In genomic region chr12:128288896-128289295, GRCh38 we compare ENCODE assay signal across 17 cellular contexts. TPM values are rescaled to one million over a fixed set of nuclear protein-coding genes. Genes with fewer than 3 reads are reported as not detected.
A peak's percentile ranks its signal among the peaks of the same experiment; 100 is the strongest.
DNase-seq lines count a peak whose midpoint lies in the region; ATAC-seq, FAIRE-seq and TF ChIP-seq lines count a peak whose summit lies in the region.
"Had no signal": no experiment of that assay in that cellular context is flagged by ENCODE, and none has a peak within 500 bp of the region (broad histone marks: within the 10 kb centered on the region; RNA-seq: fewer than 3 reads in every experiment).

No MANE protein-coding gene starts in this region.

- no peak for ATAC-seq in GM12878
- no peak for ATAC-seq in aorta (ENCODE audit: low FRiP score)
- no peak for ATAC-seq in stimulated activated naive CD8-positive, alpha-beta T cell treated with anti-CD3 and anti-CD28 coated beads, Interleukin-15, amount 100 ng/mL, for 72 hours

- peaks cover 2% of the 10 kb centered on the region for H3K9me3 Mint-ChIP-seq in neural progenitor cell
- H3K9me3 Mint-ChIP-seq in stimulated activated naive CD8-positive, alpha-beta T cell treated with anti-CD3 and anti-CD28 coated beads, Interleukin-15, amount 100 ng/mL, for 72 hours: peaks cover 6 to 11% of the 10 kb centered on the region in 2 donors
- H3K9me3 Mint-ChIP-seq: CD4-positive, alpha-beta T cell; H9 had no signal

- H3K27ac Mint-ChIP-seq in neural progenitor cell: peak overlapping the region; percentile 8
- H3K27ac Mint-ChIP-seq in stimulated activated naive CD8-positive, alpha-beta T cell treated with anti-CD3 and anti-CD28 coated beads, Interleukin-15, amount 100 ng/mL, for 72 hours: peak overlapping the region in 1 of 2 donors; percentile 45
- H3K27ac Mint-ChIP-seq: CD4-positive, alpha-beta T cell had no signal

- in situ Hi-C loops in GM12878 (cut with MboI): no loop called here

- peak; percentile 56 for FAIRE-seq in GM12891 (lab: Jason Lieb, UNC)
- FAIRE-seq in GM12878 (lab: Jason Lieb, UNC): no peak
- peak; percentile 80 for FAIRE-seq in urothelium cell line (lab: Jason Lieb, UNC)
- FAIRE-seq: A204.1, D721Med, G401.6 had no signal

- intact Hi-C loops in GM12878 (cut with micrococcal nuclease; ENCODE audit: unreplicated experiment) (no loop called here), aorta (cut with DNase I) (no loop called here)

- no peak for TF ChIP-seq EP300 in GM12878 (IDR thresholded peaks at IDR 0.05; ENCODE audit: borderline replicate concordance in 1 of 2, control insufficient read depth in 1 of 2, low read depth in 2 of 2, low read length in 2 of 2)

- DNase-seq in GM12891 (ENCODE audit: insufficient read length, low spot score): no peak
- DNase-seq in GM12878 (ENCODE audit: low read depth, low spot score): no peak
- no peak for DNase-seq in neural progenitor cell (ENCODE audit: low spot score)
- DNase-seq in urothelium cell line (ENCODE audit: low spot score): no peak
- no peak for DNase-seq in aorta
- DNase-seq in stimulated activated naive CD8-positive, alpha-beta T cell treated with anti-CD3 and anti-CD28 coated beads, Interleukin-15, amount 100 ng/mL, for 72 hours: no peak
- no peak for DNase-seq in NK-92 (lab: John Stamatoyannopoulos, UW; ENCODE audit: unreplicated experiment)
- DNase-seq: AML-193; Caco-2; CD4-positive, alpha-beta T cell; GOT3; H9 had no signal

- no peaks in the 10 kb centered on the region for H3K36me3 ChIP-seq in GM12878 (ENCODE audit: control insufficient read depth in 2 of 2, insufficient read depth in 2 of 2, low read length in 1 of 2)
- H3K36me3 ChIP-seq in neural progenitor cell: no peaks in the 10 kb centered on the region
- no peaks in the 10 kb centered on the region for H3K36me3 ChIP-seq in aorta (ENCODE audit: control insufficient read depth in 1 of 2, insufficient read depth in 2 of 2, low read length in 1 of 2)

- H3K79me2 ChIP-seq in GM12878 (ENCODE audit: control insufficient read depth, insufficient read depth, low read length) (no peaks in the 10 kb centered on the region), neural progenitor cell (ENCODE audit: low read depth) (no peaks in the 10 kb centered on the region)

- H4K20me1 ChIP-seq in GM12878 (ENCODE audit: control insufficient read depth, insufficient read depth) (no peaks in the 10 kb centered on the region), neural progenitor cell (ENCODE audit: low read depth) (no peaks in the 10 kb centered on the region)

- BruUV-seq in GM12878 (replicated peaks; lab: Mats Ljungman, UMichigan): no TSS peak

- TF ChIP-seq POLR2A in GM12891 (IDR thresholded peaks at IDR 0.05; ENCODE audit: low read depth, low read length): no peak
- TF ChIP-seq POLR2A in GM12878 (IDR thresholded peaks at IDR 0.05; ENCODE audit: low read depth, low read length): no peak

- no peaks in the 10 kb centered on the region for H3K4me1 ChIP-seq in GM12878 (ENCODE audit: control insufficient read depth, insufficient read depth, low read length)
- peaks cover 26% of the 10 kb centered on the region for H3K4me1 ChIP-seq in neural progenitor cell
- H3K4me1 ChIP-seq in aorta (ENCODE audit: control insufficient read depth in 1 of 2, insufficient read depth in 2 of 2, low read length in 2 of 2): no peaks in the 10 kb centered on the region
- H3K4me1 ChIP-seq: Caco-2 had no signal

- H3K27me3 Mint-ChIP-seq in neural progenitor cell (ENCODE audit: insufficient read depth, low read depth): no peaks in the 10 kb centered on the region
- peaks cover 20% of the 10 kb centered on the region for H3K27me3 Mint-ChIP-seq in stimulated activated naive CD8-positive, alpha-beta T cell treated with anti-CD3 and anti-CD28 coated beads, Interleukin-15, amount 100 ng/mL, for 72 hours
- H3K27me3 Mint-ChIP-seq: CD4-positive, alpha-beta T cell had no signal

- H3K9me3 ChIP-seq in GM12878 (replicated peaks; ENCODE audit: control insufficient read depth, insufficient read depth, low read length) (no peaks in the 10 kb centered on the region), neural progenitor cell (ENCODE audit: low read depth) (no peaks in the 10 kb centered on the region), aorta (ENCODE audit: control insufficient read depth, low read length) (no peaks in the 10 kb centered on the region)
- H3K9me3 ChIP-seq: Caco-2 had no signal

- POLR2A ChIA-PET in GM12878 (lab: Charles Lee): no interaction called here

- 58% methylated on average over 13 of the region's 13 CpGs for WGBS in GM12878 (ENCODE audit: insufficient coverage, insufficient replicate concordance, low lambda C conversion rate, missing lambda C conversion rate)
- 90 to 92% methylated on average over 13 of the region's 13 CpGs for WGBS in aorta, 2 donors

- no peak overlapping the region for H3K27ac ChIP-seq in GM12878 (ENCODE audit: control insufficient read depth, insufficient read depth)
- no peak overlapping the region for H3K27ac ChIP-seq in neural progenitor cell
- no peak overlapping the region for H3K27ac ChIP-seq in aorta (ENCODE audit: low read depth in 1 of 2, low read length in 2 of 2)
- H3K27ac ChIP-seq: C4-2B had no signal

- no peak for TF ChIP-seq RAD21 in GM12878 (IDR thresholded peaks at IDR 0.05; ENCODE audit: insufficient read depth, low read depth, low read length)

- H3K4me2 ChIP-seq in GM12878 (ENCODE audit: control insufficient read depth, insufficient read depth) (no peak overlapping the region), neural progenitor cell (no peak overlapping the region)

- H2AFZ ChIP-seq in GM12878 (ENCODE audit: control insufficient read depth, low read depth, low read length) (no peak overlapping the region), neural progenitor cell (replicated peaks) (no peak overlapping the region)

- H3K4me3 Mint-ChIP-seq in neural progenitor cell: peak overlapping the region; percentile 3
- no peak overlapping the region for H3K4me3 Mint-ChIP-seq in stimulated activated naive CD8-positive, alpha-beta T cell treated with anti-CD3 and anti-CD28 coated beads, Interleukin-15, amount 100 ng/mL, for 72 hours
- H3K4me3 Mint-ChIP-seq: CD4-positive, alpha-beta T cell; H9 had no signal

- no peak for TF ChIP-seq CTCF in GM12878 (IDR thresholded peaks at IDR 0.05 in 2 of 3, conservative IDR thresholded peaks at IDR 0.05 in 1 of 3; ENCODE audit: control insufficient read depth in 2 of 3, extremely low read depth in 1 of 3, insufficient read depth in 1 of 3, low read depth in 3 of 3, low read length in 3 of 3)
- no peak for TF ChIP-seq CTCF in neural progenitor cell (IDR thresholded peaks at IDR 0.05)

- H3K4me3 ChIP-seq in GM12878 (no peak overlapping the region), neural progenitor cell (no peak overlapping the region), aorta (ENCODE audit: low read length in 2 of 2) (no peak overlapping the region)

- H3K27me3 ChIP-seq in GM12878 (replicated peaks in 1 of 2; ENCODE audit: control insufficient read depth in 2 of 2, insufficient read depth in 2 of 2, low read length in 1 of 2) (no peaks in the 10 kb centered on the region), neural progenitor cell (peaks cover 39% of the 10 kb centered on the region), aorta (ENCODE audit: control insufficient read depth in 1 of 2, insufficient read depth in 2 of 2, low read length in 1 of 2) (no peaks in the 10 kb centered on the region)

- RAD21 ChIA-PET in GM12878 (lab: Charles Lee; ENCODE audit: unreplicated experiment): no interaction called here

- SMC1A ChIA-PET in GM12878 (lab: Charles Lee; ENCODE audit: uncharacterized antibody, unreplicated experiment): no interaction called here

- peaks cover 72% of the 10 kb centered on the region for H3K4me1 Mint-ChIP-seq in neural progenitor cell
- H3K4me1 Mint-ChIP-seq in stimulated activated naive CD8-positive, alpha-beta T cell treated with anti-CD3 and anti-CD28 coated beads, Interleukin-15, amount 100 ng/mL, for 72 hours: no peaks in the 10 kb centered on the region

- H3K36me3 Mint-ChIP-seq in neural progenitor cell: peaks cover 48% of the 10 kb centered on the region

- no peaks in the 10 kb centered on the region for H3F3A ChIP-seq in neural progenitor cell (ENCODE audit: low read depth)

- H3K9ac ChIP-seq in GM12878 (ENCODE audit: control insufficient read depth, insufficient read depth, low read length) (no peak overlapping the region), neural progenitor cell (no peak overlapping the region)

- CTCF ChIA-PET in GM12878 (lab: Yijun Ruan, JAX): interaction anchor here (0.7 kb wide), 1 partner anchor 139 kb away, joined by 3 read pairs; no protein-coding TSS in a partner anchor

TF ChIP-seq in GM12891, 5 proteins besides CTCF, POLR2A, EP300 and RAD21:
- TF ChIP-seq PAX5 (IDR thresholded peaks at IDR 0.05; ENCODE audit: insufficient read depth, low read length, severe bottlenecking) (no peak), TAF1 (IDR thresholded peaks at IDR 0.05; ENCODE audit: low read depth, low read length) (no peak)

RNA-seq across cellular contexts. Expression of gene TMEM132C, which starts 21.9 kb away (rescaled TPM):
- polyA plus RNA-seq in GM12891 (2012; ENCODE audit: low read depth, missing spikeins): not detected
- not detected in 2 replicates for total RNA-seq in GM12878 (2013; cell fraction: nucleolus; rRNA removed)
- total RNA-seq in GM12878 (2014; rRNA removed) (not detected in 2 replicates), GM12878 (2014; rRNA removed; fragmentation: Illumina TruSeq; extraction: Trizol) (not detected in 2 replicates), GM12878 (2021) (not detected in 2 replicates), neural progenitor cell (ENCODE audit: low replicate concordance) (3.9 and 5.1 TPM in 2 replicates), aorta (under 1 TPM; 0.49 to 0.78 TPM)
- not detected for polyA plus RNA-seq in GM12878 (2011; ENCODE audit: low read depth)
- polyA plus RNA-seq in GM12878 (2011; rRNA removed) (not detected in 2 replicates), GM12878 (2014; fragmentation: Illumina TruSeq; extraction: Trizol) (not detected in 2 replicates), GM12878 (2014; fragmentation: Nextera tagmentation; extraction: Ambion mirVana) (not detected), GM12878 (2014; rRNA removed) (not detected in 2 replicates), GM12878 (2016; fragmentation: Nextera tagmentation; extraction: Ambion mirVana) (not detected), aorta (not detected)
- not detected in 2 replicates for polyA plus RNA-seq in GM12878 (2011; cell fraction: cytosol; rRNA removed)
- polyA plus RNA-seq in GM12878 (2011; cell fraction: nucleus; rRNA removed): not detected in 2 replicates
- polyA plus RNA-seq in GM12878 (2012): not detected in 2 replicates
- not detected in 2 replicates for polyA minus RNA-seq in GM12878 (2011; rRNA and poly(A)+ RNA removed)
- not detected in 2 replicates for polyA minus RNA-seq in GM12878 (2011; cell fraction: cytosol; rRNA and poly(A)+ RNA removed)
- polyA minus RNA-seq in GM12878 (2011; cell fraction: nucleus; rRNA and poly(A)+ RNA removed): not detected in 2 replicates
- total RNA-seq: Caco-2; CD4-positive, alpha-beta T cell had no signal
- polyA plus RNA-seq: BJ had no signal
